Comparison of ENCODE assay signal across 1 cellular context in genomic region chr13:77306458-77306857, GRCh38.
TF ChIP-seq lines count a peak whose summit lies in the region.

No MANE protein-coding gene starts in this region.

TF ChIP-seq in GM12878, 131 proteins besides CTCF, POLR2A, EP300 and RAD21 (continued from another document):
- no peak for TF ChIP-seq MLLT1 (IDR thresholded peaks at IDR 0.05)
- TF ChIP-seq DPF2 (IDR thresholded peaks at IDR 0.05) = no peak
- TF ChIP-seq, protein P1, sequence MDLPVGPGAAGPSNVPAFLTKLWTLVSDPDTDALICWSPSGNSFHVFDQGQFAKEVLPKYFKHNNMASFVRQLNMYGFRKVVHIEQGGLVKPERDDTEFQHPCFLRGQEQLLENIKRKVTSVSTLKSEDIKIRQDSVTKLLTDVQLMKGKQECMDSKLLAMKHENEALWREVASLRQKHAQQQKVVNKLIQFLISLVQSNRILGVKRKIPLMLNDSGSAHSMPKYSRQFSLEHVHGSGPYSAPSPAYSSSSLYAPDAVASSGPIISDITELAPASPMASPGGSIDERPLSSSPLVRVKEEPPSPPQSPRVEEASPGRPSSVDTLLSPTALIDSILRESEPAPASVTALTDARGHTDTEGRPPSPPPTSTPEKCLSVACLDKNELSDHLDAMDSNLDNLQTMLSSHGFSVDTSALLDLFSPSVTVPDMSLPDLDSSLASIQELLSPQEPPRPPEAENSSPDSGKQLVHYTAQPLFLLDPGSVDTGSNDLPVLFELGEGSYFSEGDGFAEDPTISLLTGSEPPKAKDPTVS (IDR thresholded peaks at IDR 0.05; ENCODE audit: low read depth, low read length) = no peak
- TF ChIP-seq, protein P2, sequence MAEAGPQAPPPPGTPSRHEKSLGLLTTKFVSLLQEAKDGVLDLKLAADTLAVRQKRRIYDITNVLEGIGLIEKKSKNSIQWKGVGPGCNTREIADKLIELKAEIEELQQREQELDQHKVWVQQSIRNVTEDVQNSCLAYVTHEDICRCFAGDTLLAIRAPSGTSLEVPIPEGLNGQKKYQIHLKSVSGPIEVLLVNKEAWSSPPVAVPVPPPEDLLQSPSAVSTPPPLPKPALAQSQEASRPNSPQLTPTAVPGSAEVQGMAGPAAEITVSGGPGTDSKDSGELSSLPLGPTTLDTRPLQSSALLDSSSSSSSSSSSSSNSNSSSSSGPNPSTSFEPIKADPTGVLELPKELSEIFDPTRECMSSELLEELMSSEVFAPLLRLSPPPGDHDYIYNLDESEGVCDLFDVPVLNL (IDR thresholded peaks at IDR 0.05; ENCODE audit: low read depth, low read length) = no peak
- TF ChIP-seq IKZF1 (conservative IDR thresholded peaks at IDR 0.05) = no peak
- no peak for TF ChIP-seq ATF3 (IDR thresholded peaks at IDR 0.05; ENCODE audit: borderline replicate concordance, extremely low read depth, low read depth, low read length)
- no peak for TF ChIP-seq SIX5 (IDR thresholded peaks at IDR 0.05; ENCODE audit: low read depth, low read length, severe bottlenecking)
- no peak for TF ChIP-seq E2F8 (IDR thresholded peaks at IDR 0.05; ENCODE audit: low read depth, partially characterized antibody)
